ENCODE assay signal across 8 cellular contexts in the genomic region with DNA sequence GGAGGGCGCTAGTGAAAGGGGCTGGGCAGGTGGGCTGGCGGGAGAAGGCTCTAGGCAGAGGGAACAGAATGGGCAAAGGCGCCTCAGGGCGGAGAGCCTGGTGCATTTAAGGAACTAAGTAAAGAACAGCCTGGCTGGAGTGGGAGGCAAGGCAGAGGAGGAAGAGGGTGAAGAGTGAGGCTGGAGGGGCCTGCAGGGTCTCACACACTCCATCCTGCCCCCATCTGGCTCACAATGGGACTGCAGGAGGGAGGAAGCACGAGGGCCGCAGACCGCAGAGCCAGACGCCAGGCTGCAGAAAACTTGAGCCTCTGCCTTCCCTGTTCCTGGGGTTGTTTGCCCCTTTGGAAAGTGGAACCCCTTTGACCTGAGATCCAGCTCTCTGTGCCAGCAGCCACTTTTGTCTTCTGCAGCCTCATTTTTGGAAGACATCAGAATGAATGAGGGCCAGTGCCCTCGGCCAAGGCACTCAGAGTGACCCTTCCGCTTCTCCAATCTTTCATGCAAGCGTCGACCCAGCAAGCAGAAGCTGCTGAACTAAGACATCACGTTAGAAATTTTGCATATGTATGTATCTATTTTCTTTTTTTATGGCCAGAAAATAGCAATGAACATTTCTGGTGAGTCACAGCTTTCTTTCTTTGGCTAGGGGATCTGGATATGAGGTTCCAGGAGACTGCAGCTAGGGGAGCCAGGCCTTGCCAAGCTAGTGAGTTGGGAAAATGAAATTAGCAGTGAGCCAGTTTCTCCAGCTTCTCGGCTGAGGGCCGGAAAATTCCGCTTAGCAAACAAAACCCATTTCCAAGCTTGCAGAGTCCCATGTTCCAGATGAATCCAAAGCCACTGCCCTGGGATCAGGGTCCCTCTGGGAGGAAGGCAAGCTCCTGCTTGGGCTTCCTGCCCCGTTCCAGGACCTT.
A peak's percentile ranks its signal among the peaks of the same experiment; 100 is the strongest.
DNase-seq lines count a peak whose midpoint lies in the region; ATAC-seq and TF ChIP-seq lines count a peak whose summit lies in the region.

No MANE protein-coding gene starts in this region.

- no peak for ATAC-seq in GM18519 (IDR thresholded peaks at IDR 0.05; ENCODE audit: low FRiP score, unreplicated experiment)

- H3K4me1 Mint-ChIP-seq in endothelial cell (ENCODE audit: unreplicated experiment), result peaks cover 7% of the 10 kb centered on the region

- H3K4me3 Mint-ChIP-seq in endothelial cell (ENCODE audit: unreplicated experiment), result no peak overlapping the region

- no peaks in the 10 kb centered on the region for H3K9me3 Mint-ChIP-seq in endothelial cell (ENCODE audit: unreplicated experiment)

- no peak overlapping the region for H3K27ac Mint-ChIP-seq in endothelial cell (ENCODE audit: unreplicated experiment)

- peaks cover 4% of the 10 kb centered on the region for H3K36me3 Mint-ChIP-seq in endothelial cell (ENCODE audit: low read depth, unreplicated experiment)

- in situ Hi-C loops in KBM-7 (cut with MboI; ENCODE audit: low pct_unique_long_range_greater_than_20kb, low sequenced_read_pairs) (no loop called here), ACHN (cut with HindIII; ENCODE audit: low pct_ligation_motif_present, low pct_unique_long_range_greater_than_20kb, low sequenced_read_pairs) (no loop called here)

- no peak for TF ChIP-seq CTCF in endothelial cell (IDR thresholded peaks at IDR 0.05; ENCODE audit: unreplicated experiment)

- peaks cover 3% of the 10 kb centered on the region for H3K27me3 Mint-ChIP-seq in endothelial cell (ENCODE audit: unreplicated experiment)

- peak; percentile 89 for DNase-seq in AG20443 (ENCODE audit: low spot score)
- peak; percentile 39 for DNase-seq in KBM-7
- DNase-seq in endothelial cell (ENCODE audit: low spot score), result peak; percentile 29
- peak; percentile 68 for DNase-seq in middle frontal gyrus (ENCODE audit: extremely low spot score, low spot score)
- no peak for DNase-seq in LoVo (ENCODE audit: low spot score)
- no peak for DNase-seq in NOMO-1 treated with dmso at 0.1 percent for 144 hours (lab: John Stamatoyannopoulos, UW; ENCODE audit: unreplicated experiment)
- DNase-seq in ACHN, result no peak

Comparison
In these comparisons a context has a peak if more than half of its experiments do, and no peak if none do; other contexts are left out.
1. DNase-seq: peak in AG20443 (single experiment), KBM-7 (single experiment), endothelial cell (single experiment) and middle frontal gyrus (single experiment); none in LoVo (single experiment), NOMO-1 treated with dmso at 0.1 percent for 144 hours (single experiment) and ACHN (single experiment).